24 cellular contexts compared by ENCODE assay signal in genomic region chr5:88895681-88896501, GRCh38.
"Had no signal": no experiment of that assay in that cellular context is flagged by ENCODE, and none has a peak within 500 bp of the region (broad histone marks: within the 10 kb centered on the region; RNA-seq: fewer than 3 reads in every experiment).

No MANE protein-coding gene starts in this region.

- H3K4me3 ChIP-seq: colonic mucosa, hepatocyte, left ventricle myocardium inferior, lower lobe of right lung, sigmoid colon, stomach, thoracic aorta, transverse colon had no signal

- H3K9me3 ChIP-seq: colonic mucosa, left ventricle myocardium inferior, lower lobe of right lung, sigmoid colon, stomach, thoracic aorta, transverse colon had no signal

- H3K4me1 ChIP-seq: colonic mucosa, foreskin keratinocyte, parathyroid adenoma, stomach had no signal

- H3K4me2 ChIP-seq: hepatocyte had no signal

- H3K79me2 ChIP-seq: hepatocyte, parathyroid adenoma had no signal

- H3K36me3 Mint-ChIP-seq: memory B cell, mesothelial cell of epicardium had no signal

- DNase-seq: colonic mucosa; effector CD4-positive, alpha-beta T cell; endodermal cell; erythroblast; foreskin keratinocyte; head of caudate nucleus; kidney; left cardiac atrium; left ventricle myocardium inferior; lower lobe of right lung; nephron progenitor cell; sigmoid colon; small intestine; stimulated activated CD4-positive, alpha-beta T cell treated with anti-CD3 and anti-CD28 coated beads, Interleukin-12 subunit alpha, Interleukin-12 subunit beta, amount 100 ng/mL, for 4 hours; stimulated activated naive CD4-positive, alpha-beta T cell; stomach; substantia nigra; transverse colon had no signal

- H3K4me3 Mint-ChIP-seq: endodermal cell, memory B cell, mesothelial cell of epicardium, nephron progenitor cell had no signal

- H3K9me3 Mint-ChIP-seq: endodermal cell, memory B cell, mesothelial cell of epicardium had no signal

- H3K36me3 ChIP-seq: colonic mucosa, left ventricle myocardium inferior, lower lobe of right lung, sigmoid colon, stomach, thoracic aorta, transverse colon had no signal

- H3K27me3 Mint-ChIP-seq: memory B cell had no signal

- ATAC-seq: foreskin keratinocyte, left cardiac atrium, lower lobe of right lung had no signal

- H3K9ac ChIP-seq: parathyroid adenoma had no signal

- H2AFZ ChIP-seq: hepatocyte, parathyroid adenoma had no signal

- H3K4me1 Mint-ChIP-seq: mesothelial cell of epicardium, nephron progenitor cell had no signal

- H3K27ac Mint-ChIP-seq: endodermal cell, memory B cell, mesothelial cell of epicardium, nephron progenitor cell had no signal

- FAIRE-seq: endothelial cell of umbilical vein, kidney, small intestine had no signal

- H3K27me3 ChIP-seq: colonic mucosa, sigmoid colon, stomach, transverse colon had no signal

- H3K27ac ChIP-seq: colonic mucosa, foreskin keratinocyte, hepatocyte, left ventricle myocardium inferior, lower lobe of right lung, parathyroid adenoma, sigmoid colon, stomach, thoracic aorta, transverse colon had no signal
